21 cellular contexts compared by ENCODE assay signal in the genomic region with DNA sequence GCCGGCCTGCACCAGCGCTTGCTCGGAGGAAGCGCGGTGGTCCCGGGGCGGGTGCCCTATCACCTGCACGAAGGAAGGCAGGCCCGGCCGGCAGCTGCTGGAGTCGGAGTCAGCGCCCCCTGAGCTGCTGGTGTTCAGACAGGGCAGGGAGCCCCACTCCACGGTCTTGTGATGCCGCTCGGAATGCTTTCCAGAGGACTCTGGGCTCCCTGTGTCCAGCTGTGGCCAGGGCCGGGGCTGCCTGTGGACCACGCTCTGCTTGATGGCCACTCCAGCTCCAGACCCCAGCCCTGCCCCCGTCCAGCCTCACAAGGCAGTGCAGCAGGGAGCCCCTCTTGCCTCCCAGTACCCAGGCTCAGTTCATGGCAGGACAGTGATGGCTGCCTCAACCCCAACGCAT. TPM values are rescaled to one million over a fixed set of nuclear protein-coding genes. Genes with fewer than 3 reads are reported as not detected.
DNase-seq lines count a peak whose midpoint lies in the region; ATAC-seq and TF ChIP-seq lines count a peak whose summit lies in the region.
"Had no signal": no experiment of that assay in that cellular context is flagged by ENCODE, and none has a peak within 500 bp of the region (broad histone marks: within the 10 kb centered on the region; RNA-seq: fewer than 3 reads in every experiment).

No MANE protein-coding gene starts in this region.

- H3K4me3 Mint-ChIP-seq in central memory CD8-positive, alpha-beta T cell = peak overlapping the region; percentile 13
- peak overlapping the region in 7 of 10 donors; percentile 32 to 71 (median 53) for H3K4me3 Mint-ChIP-seq in naive thymus-derived CD4-positive, alpha-beta T cell
- H3K4me3 Mint-ChIP-seq: activated naive CD4-positive, alpha-beta T cell treated with anti-CD3 and anti-CD28 coated beads, Interleukin-2, amount 50 U/mL, for 24 hours had no signal

- H3K4me1 ChIP-seq in BLaER1 treated with 17β-estradiol and CSF1 and Interleukin-3, amounts not matched to agents 10 nM and 100 nM = peaks cover 27 to 64% (median 46%) of the 10 kb centered on the region in 10 experiments
- no peaks in the 10 kb centered on the region for H3K4me1 ChIP-seq in HEK293 (ENCODE audit: control insufficient read depth, insufficient read depth, low read length)
- H3K4me1 ChIP-seq in naive thymus-derived CD4-positive, alpha-beta T cell (ENCODE audit: control insufficient read depth in 2 of 2, insufficient read depth in 2 of 2, low read length in 2 of 2) = peaks cover 19 to 23% of the 10 kb centered on the region in 2 donors

- POLR2A ChIA-PET in HEK293 (lab: Yijun Ruan, JAX) = interaction anchor here (1.0 to 1.4 kb wide), 2 partner anchors 9 to 19 kb away, joined by 3 read pairs; no protein-coding TSS in a partner anchor
- POLR2A ChIA-PET in naive thymus-derived CD4-positive, alpha-beta T cell (lab: Charles Lee) = interaction anchor here (1.3 to 9.5 kb wide), 4 partner anchors 12 to 207 kb away, joined by 4 to 68 read pairs (median 10); a partner anchor contains a TSS

- intact Hi-C loops in naive thymus-derived CD4-positive, alpha-beta T cell (cut with micrococcal nuclease) = no loop called here
- intact Hi-C loops in left colon (cut with DNase I, micrococcal nuclease) = loop anchor here in 1 of 2 donors (10.0 kb wide), 1 partner anchor 168 kb away; no protein-coding TSS in a partner anchor

- H3K36me3 Mint-ChIP-seq in central memory CD8-positive, alpha-beta T cell (ENCODE audit: insufficient read depth) = peaks cover 8% of the 10 kb centered on the region
- peaks cover 0 to 2% (median 0%) of the 10 kb centered on the region in 5 donors for H3K36me3 Mint-ChIP-seq in naive thymus-derived CD4-positive, alpha-beta T cell
- H3K36me3 Mint-ChIP-seq: activated naive CD4-positive, alpha-beta T cell treated with anti-CD3 and anti-CD28 coated beads, Interleukin-2, amount 50 U/mL, for 24 hours had no signal

- peak overlapping the region in 3 of 10 experiments; percentile 53 to 60 (median 56); a peak in 2 of 20 replicates for H3K4me3 ChIP-seq in BLaER1 treated with 17β-estradiol and CSF1 and Interleukin-3, amounts not matched to agents 10 nM and 100 nM
- no peak overlapping the region for H3K4me3 ChIP-seq in HEK293 (ENCODE audit: low read depth, low read length)
- H3K4me3 ChIP-seq in naive thymus-derived CD4-positive, alpha-beta T cell (ENCODE audit: low read length) = no peak overlapping the region
- H3K4me3 ChIP-seq: pancreas, uterus had no signal

- no peak overlapping the region for H3K27ac Mint-ChIP-seq in central memory CD8-positive, alpha-beta T cell (ENCODE audit: low read depth)
- peak overlapping the region in 3 of 9 donors; percentile 19 to 55 (median 24) for H3K27ac Mint-ChIP-seq in naive thymus-derived CD4-positive, alpha-beta T cell
- H3K27ac Mint-ChIP-seq: activated naive CD4-positive, alpha-beta T cell treated with anti-CD3 and anti-CD28 coated beads, Interleukin-2, amount 50 U/mL, for 24 hours; activated T-helper 1 cell treated with anti-CD3 and anti-CD28 coated beads, Interleukin-12 subunit alpha, Interleukin-12 subunit beta, Interleukin-2, Interleukin-4 antibody, amounts not matched to agents 30 ng/mL and 10 ng/mL and 1 ng/mL, durations not matched to agents 14 hours and 24 hours and 36 hours had no signal

- no peaks in the 10 kb centered on the region for H3K36me3 ChIP-seq in BLaER1 treated with 17β-estradiol and CSF1 and Interleukin-3, amounts not matched to agents 10 nM and 100 nM
- peaks cover 0 to under 1% of the 10 kb centered on the region in 2 experiments; a peak in 1 of 3 replicates for H3K36me3 ChIP-seq in HEK293 (ENCODE audit: control insufficient read depth in 2 of 2, insufficient read depth in 1 of 2, low read length in 2 of 2)
- H3K36me3 ChIP-seq in naive thymus-derived CD4-positive, alpha-beta T cell (ENCODE audit: control insufficient read depth in 2 of 3, insufficient read depth in 3 of 3, low read length in 3 of 3) = no peaks in the 10 kb centered on the region
- H3K36me3 ChIP-seq: pancreas, uterus had no signal

- H3K4me2 ChIP-seq in BLaER1 treated with 17β-estradiol and CSF1 and Interleukin-3, amounts not matched to agents 10 nM and 100 nM = peak overlapping the region in 8 of 11 experiments; percentile 87 to 99 (median 96); a peak in 13 of 22 replicates

- peaks cover 14% of the 10 kb centered on the region for H3K4me1 Mint-ChIP-seq in central memory CD8-positive, alpha-beta T cell
- H3K4me1 Mint-ChIP-seq in naive thymus-derived CD4-positive, alpha-beta T cell = peaks cover 4 to 17% (median 9%) of the 10 kb centered on the region in 7 donors

- CTCF ChIA-PET in HEK293 (lab: Yijun Ruan, JAX) = interaction anchor here (0.6 to 2.8 kb wide), 4 partner anchors 8 to 171 kb away, joined by 3 to 17 read pairs (median 3); no protein-coding TSS in a partner anchor
- CTCF ChIA-PET in naive thymus-derived CD4-positive, alpha-beta T cell (lab: Charles Lee) = interaction anchor here (1.1 to 5.6 kb wide), 3 partner anchors 24 to 170 kb away, joined by 5 to 41 read pairs (median 28); no protein-coding TSS in a partner anchor

- TF ChIP-seq CTCF in HEK293 (tag by site-specific recombination; IDR thresholded peaks at IDR 0.05) = no peak

- H3K27ac ChIP-seq in BLaER1 treated with 17β-estradiol and CSF1 and Interleukin-3, amounts not matched to agents 10 nM and 100 nM = no peak overlapping the region
- no peak overlapping the region for H3K27ac ChIP-seq in HEK293 (ENCODE audit: extremely low read depth, low read depth, low read length)
- no peak overlapping the region for H3K27ac ChIP-seq in naive thymus-derived CD4-positive, alpha-beta T cell (ENCODE audit: low read depth, low read length)
- H3K27ac ChIP-seq: pancreas, SK-N-MC, uterus had no signal

- peaks cover 48 to 67% (median 52%) of the 10 kb centered on the region in 11 experiments for H3K27me3 ChIP-seq in BLaER1 treated with 17β-estradiol and CSF1 and Interleukin-3, amounts not matched to agents 10 nM and 100 nM
- H3K27me3 ChIP-seq in naive thymus-derived CD4-positive, alpha-beta T cell (ENCODE audit: control insufficient read depth in 2 of 2, insufficient read depth in 2 of 2, low read length in 2 of 2) = no peaks in the 10 kb centered on the region
- H3K27me3 ChIP-seq: pancreas had no signal

- H4K20me1 ChIP-seq in BLaER1 treated with 17β-estradiol and CSF1 and Interleukin-3, amounts not matched to agents 10 nM and 100 nM = peaks cover 0 to 61% (median 34%) of the 10 kb centered on the region in 11 experiments; a peak in 20 of 22 replicates

- ATAC-seq in central memory CD8-positive, alpha-beta T cell (replicated peaks; ENCODE audit: extremely low read depth, poor library complexity, severe bottlenecking) = no peak
- no peak for ATAC-seq in naive thymus-derived CD4-positive, alpha-beta T cell
- ATAC-seq in left colon (no peak), HG02588 (IDR thresholded peaks at IDR 0.05; ENCODE audit: unreplicated experiment) (no peak)
- ATAC-seq: left cardiac atrium, pancreas had no signal

- H3K27me3 Mint-ChIP-seq in central memory CD8-positive, alpha-beta T cell = no peaks in the 10 kb centered on the region
- peaks cover 0 to 18% (median 0%) of the 10 kb centered on the region in 5 donors for H3K27me3 Mint-ChIP-seq in naive thymus-derived CD4-positive, alpha-beta T cell
- H3K27me3 Mint-ChIP-seq: activated naive CD4-positive, alpha-beta T cell treated with anti-CD3 and anti-CD28 coated beads, Interleukin-2, amount 50 U/mL, for 24 hours had no signal

- H3K9me3 Mint-ChIP-seq in central memory CD8-positive, alpha-beta T cell = no peaks in the 10 kb centered on the region
- H3K9me3 Mint-ChIP-seq in naive thymus-derived CD4-positive, alpha-beta T cell = no peaks in the 10 kb centered on the region
- H3K9me3 Mint-ChIP-seq: activated naive CD4-positive, alpha-beta T cell treated with anti-CD3 and anti-CD28 coated beads, Interleukin-2, amount 50 U/mL, for 24 hours; activated T-helper 1 cell treated with anti-CD3 and anti-CD28 coated beads, Interleukin-12 subunit alpha, Interleukin-12 subunit beta, Interleukin-2, Interleukin-4 antibody, amounts not matched to agents 30 ng/mL and 10 ng/mL and 1 ng/mL, durations not matched to agents 14 hours and 24 hours and 36 hours had no signal

- H3K9me3 ChIP-seq in BLaER1 treated with 17β-estradiol and CSF1 and Interleukin-3, amounts not matched to agents 10 nM and 100 nM (replicated peaks in 1 of 11) = no peaks in the 10 kb centered on the region
- no peaks in the 10 kb centered on the region for H3K9me3 ChIP-seq in HEK293 (ENCODE audit: control insufficient read depth, insufficient read depth, low read depth, low read length)
- no peaks in the 10 kb centered on the region for H3K9me3 ChIP-seq in naive thymus-derived CD4-positive, alpha-beta T cell (ENCODE audit: control insufficient read depth in 2 of 3, low read length in 3 of 3)
- H3K9me3 ChIP-seq: pancreas, uterus had no signal

- H3K9ac ChIP-seq in BLaER1 treated with 17β-estradiol and CSF1 and Interleukin-3, amounts not matched to agents 10 nM and 100 nM = 0 out of 22 replicates have a peak overlapping the region, but pooled peaks of 1 of the 11 experiments have one; percentile 48

- DNase-seq in central memory CD8-positive, alpha-beta T cell (ENCODE audit: low spot score in 2 of 2) = no peak
- DNase-seq in naive thymus-derived CD4-positive, alpha-beta T cell = peak in 1 of 9 donors; percentile 23
- DNase-seq in left colon (no peak), GF-D8 (lab: John Stamatoyannopoulos, UW) (no peak), D341Med (ENCODE audit: low spot score) (no peak)
- DNase-seq: activated CD4-positive, alpha-beta T cell treated with anti-CD3 and anti-CD28 coated beads, Interleukin-2, amount 50 U/mL, for 1 hour; aorta; Kasumi-1; left cardiac atrium; NCI-H1694 treated with DMSO at 0.1 percent for 48 hours; stimulated activated CD4-positive, alpha-beta T cell treated with anti-CD3 and anti-CD28 coated beads, Interleukin-4, amount 100 ng/mL, for 24 hours; uterus had no signal

TF ChIP-seq in HEK293, 187 proteins besides CTCF, POLR2A, EP300 and RAD21 (continues in another document):
- TF ChIP-seq ZNF837 (tag by site-specific recombination; IDR thresholded peaks at IDR 0.05) = no peak

RNA-seq across cellular contexts. Expression of a gene that starts 3.7 kb away (rescaled TPM):
- 10 to 100 TPM in 2 of 5 experiments, 1 to 10 TPM in 3; 2.8 to 14.7 (median 9.6) TPM for total RNA-seq in naive thymus-derived CD4-positive, alpha-beta T cell
- 1 to 10 TPM; 2.3 to 3.6 TPM for polyA plus RNA-seq in naive thymus-derived CD4-positive, alpha-beta T cell
- total RNA-seq in left colon = 10 to 100 TPM; 13.6 to 15.3 TPM

RNA-seq across cellular contexts. Expression of a gene that starts 3.9 kb away (rescaled TPM):
- total RNA-seq in naive thymus-derived CD4-positive, alpha-beta T cell = 10 to 100 TPM; 20.0 to 45.4 (median 35.5) TPM
- polyA plus RNA-seq in naive thymus-derived CD4-positive, alpha-beta T cell = 10 to 100 TPM; 26.7 to 43.6 TPM
- total RNA-seq in left colon = 100 to 1,000 TPM in 1 of 2 donors, 10 to 100 TPM in 1; 90.9 to 117 TPM

RNA-seq across cellular contexts. Expression of a gene that starts 19.4 kb away (rescaled TPM):
- 10 to 100 TPM; 47.3 to 55.2 (median 49.4) TPM for total RNA-seq in naive thymus-derived CD4-positive, alpha-beta T cell
- polyA plus RNA-seq in naive thymus-derived CD4-positive, alpha-beta T cell = 10 to 100 TPM in 1 of 2 donors, 1 to 10 TPM in 1; 6.2 to 22.1 TPM
- total RNA-seq in left colon = 10 to 100 TPM; 31.0 to 33.0 TPM

RNA-seq across cellular contexts. Expression of a gene that starts 19.5 kb away (rescaled TPM):
- 1 to 10 TPM; 2.3 to 5.1 (median 3.6) TPM for total RNA-seq in naive thymus-derived CD4-positive, alpha-beta T cell
- 1 to 10 TPM in 1 of 2 donors, under 1 TPM in 1; 0.35 to 1.0 TPM for polyA plus RNA-seq in naive thymus-derived CD4-positive, alpha-beta T cell
- 1 to 10 TPM; 3.7 to 4.7 TPM for total RNA-seq in left colon
- total RNA-seq: HT1080, RPMI7951 had no signal

RNA-seq across cellular contexts. Expression of a gene that starts 21.5 kb away (rescaled TPM):
- 10 to 100 TPM; 22.3 to 52.0 (median 31.9) TPM for total RNA-seq in naive thymus-derived CD4-positive, alpha-beta T cell
- polyA plus RNA-seq in naive thymus-derived CD4-positive, alpha-beta T cell = 10 to 100 TPM; 12.6 to 19.5 TPM
- total RNA-seq in left colon = 10 to 100 TPM; 42.3 to 58.1 TPM
